ENCODE assay signal across 8 cellular contexts in genomic region chr4:159298502-159298901, GRCh38.
DNase-seq lines count a peak whose midpoint lies in the region; ATAC-seq and TF ChIP-seq lines count a peak whose summit lies in the region.

No MANE protein-coding gene starts in this region.

- H3K27me3 Mint-ChIP-seq in activated CD4-positive, alpha-beta T cell treated with anti-CD3 and anti-CD28 coated beads, Interleukin-2, amount 10 ng/mL, durations not matched to agents 7 days and 5 days, result no peaks in the 10 kb centered on the region

- TF ChIP-seq CTCF in esophagus squamous epithelium (IDR thresholded peaks at IDR 0.05), result no peak

- POLR2A ChIA-PET in activated CD4-positive, alpha-beta T cell treated with anti-CD3 and anti-CD28 coated beads, Interleukin-2, amount 10 ng/mL, durations not matched to agents 7 days and 5 days (lab: Charles Lee), result no interaction called here

- no peaks in the 10 kb centered on the region for H3K4me1 Mint-ChIP-seq in activated CD4-positive, alpha-beta T cell treated with anti-CD3 and anti-CD28 coated beads, Interleukin-2, amount 10 ng/mL, durations not matched to agents 7 days and 5 days

- DNase-seq in AG20443 (ENCODE audit: low spot score) (peak; percentile 69), esophagus squamous epithelium (lab: John Stamatoyannopoulos, UW) (no peak), T1000 (lab: John Stamatoyannopoulos, UW) (no peak), NCI-H526 (lab: John Stamatoyannopoulos, UW) (no peak)
- DNase-seq in activated CD4-positive, alpha-beta T cell treated with anti-CD3 and anti-CD28 coated beads, Interleukin-2, amount 10 ng/mL, durations not matched to agents 7 days and 5 days, result no peak

- H3K36me3 Mint-ChIP-seq in activated CD4-positive, alpha-beta T cell treated with anti-CD3 and anti-CD28 coated beads, Interleukin-2, amount 10 ng/mL, durations not matched to agents 7 days and 5 days (ENCODE audit: low read depth), result no peaks in the 10 kb centered on the region

- no peaks in the 10 kb centered on the region for H3K27me3 ChIP-seq in esophagus squamous epithelium

- CTCF ChIA-PET in activated CD4-positive, alpha-beta T cell treated with anti-CD3 and anti-CD28 coated beads, Interleukin-2, amount 10 ng/mL, durations not matched to agents 7 days and 5 days (lab: Charles Lee), result no interaction called here

- peak overlapping the region; percentile 18 to 35 (median 28) for H3K4me3 ChIP-seq in esophagus squamous epithelium

- peak overlapping the region; percentile 60 to 83 (median 67) for H3K27ac ChIP-seq in esophagus squamous epithelium

- H3K9me3 ChIP-seq in esophagus squamous epithelium, result no peaks in the 10 kb centered on the region

- H3K27ac Mint-ChIP-seq in activated CD4-positive, alpha-beta T cell treated with anti-CD3 and anti-CD28 coated beads, Interleukin-2, amount 10 ng/mL, durations not matched to agents 7 days and 5 days, result no peak overlapping the region

- H3K4me3 Mint-ChIP-seq in activated CD4-positive, alpha-beta T cell treated with anti-CD3 and anti-CD28 coated beads, Interleukin-2, amount 10 ng/mL, durations not matched to agents 7 days and 5 days, result no peak overlapping the region

- H3K4me1 ChIP-seq in esophagus squamous epithelium, result peaks cover 0 to 38% (median 7%) of the 10 kb centered on the region in 3 donors

- intact Hi-C loops in esophagus squamous epithelium (cut with DNase I), result no loop called here

- 12 to 16% methylated on average over 4 of the region's 4 CpGs for WGBS in esophagus squamous epithelium, 2 donors

- H3K9me3 Mint-ChIP-seq in activated CD4-positive, alpha-beta T cell treated with anti-CD3 and anti-CD28 coated beads, Interleukin-2, amount 10 ng/mL, durations not matched to agents 7 days and 5 days, result no peaks in the 10 kb centered on the region

- ATAC-seq in GM19395 (IDR thresholded peaks at IDR 0.05; ENCODE audit: unreplicated experiment), result peak; percentile 80
- peak; percentile 88 for ATAC-seq in HG03378 (IDR thresholded peaks at IDR 0.05; ENCODE audit: unreplicated experiment)
- no peak for ATAC-seq in HG02970 (IDR thresholded peaks at IDR 0.05; ENCODE audit: low FRiP score, unreplicated experiment)

- no peaks in the 10 kb centered on the region for H3K36me3 ChIP-seq in esophagus squamous epithelium

- TF ChIP-seq POLR2A in esophagus squamous epithelium (IDR thresholded peaks at IDR 0.05), result no peak
